20 cellular contexts compared by ENCODE assay signal in genomic region chr14:58130121-58130782, GRCh38.
"Had no signal": no experiment of that assay in that cellular context is flagged by ENCODE, and none has a peak within 500 bp of the region (broad histone marks: within the 10 kb centered on the region; RNA-seq: fewer than 3 reads in every experiment).

No MANE protein-coding gene starts in this region.

- H3K9me3 ChIP-seq: MG63, SJCRH30 had no signal

- H3K36me3 ChIP-seq: MG63, SJCRH30 had no signal

- ATAC-seq: SK-N-SH treated with all-trans-retinoic acid at 6 μM for 48 hours had no signal

- H3K27ac ChIP-seq: HL-60, SJCRH30 had no signal

- DNase-seq: Karpas-422, KG1, MG63, NCI-H1092, NCI-H1105 treated with DMSO at 0.1 percent for 48 hours, NCI-H1417 treated with DMSO at 0.1 percent for 48 hours, NCI-H146, NCI-H1694 treated with DMSO at 0.1 percent for 48 hours, NCI-H1930, NCI-H2081, NCI-H2107, NCI-H2227 treated with DMSO at 0.1 percent for 48 hours, NCI-H524, NCI-H526 treated with DMSO at 0.1 percent for 48 hours, NCI-H748 treated with DMSO at 0.1 percent for 48 hours, RPMI8226, SHP77, SJCRH30 had no signal

- H3K4me3 ChIP-seq: MG63, SJCRH30 had no signal

- H3K4me1 ChIP-seq: SJCRH30 had no signal

- H3K27me3 ChIP-seq: MG63, SJCRH30 had no signal
